9 cellular contexts compared by ENCODE assay signal in genomic region chr6:154258064-154258757, GRCh38.
DNase-seq lines count a peak whose midpoint lies in the region; ATAC-seq and TF ChIP-seq lines count a peak whose summit lies in the region.
"Had no signal": no experiment of that assay in that cellular context is flagged by ENCODE, and none has a peak within 500 bp of the region (broad histone marks: within the 10 kb centered on the region; RNA-seq: fewer than 3 reads in every experiment).

No MANE protein-coding gene starts in this region.

- dilution Hi-C loops in mammary epithelial cell (cut with HindIII; ENCODE audit: low sequenced_read_pairs), result no loop called here

- no peaks in the 10 kb centered on the region; a peak in 1 of 22 replicates for H4K20me1 ChIP-seq in BLaER1 treated with 17β-estradiol and CSF1 and Interleukin-3, amounts not matched to agents 10 nM and 100 nM
- H4K20me1 ChIP-seq in mammary epithelial cell (ENCODE audit: insufficient read depth, low read length), result no peaks in the 10 kb centered on the region

- no peak for TF ChIP-seq CTCF in mammary epithelial cell (conservative IDR thresholded peaks at IDR 0.05 in 1 of 2, IDR thresholded peaks at IDR 0.05 in 1 of 2; ENCODE audit: extremely low read depth in 1 of 2, insufficient read depth in 1 of 2, low read depth in 1 of 2, low read length in 2 of 2)

- H3K4me1 ChIP-seq in BLaER1 treated with 17β-estradiol and CSF1 and Interleukin-3, amounts not matched to agents 10 nM and 100 nM, result peaks cover 69 to 87% (median 76%) of the 10 kb centered on the region in 10 experiments
- no peaks in the 10 kb centered on the region for H3K4me1 ChIP-seq in mammary epithelial cell (ENCODE audit: insufficient read depth, low read length)

- BruUV-seq in mammary epithelial cell (replicated peaks; lab: Mats Ljungman, UMichigan), result no TSS peak

- peak; percentile 59 for ATAC-seq in GM19324 (IDR thresholded peaks at IDR 0.05; ENCODE audit: low FRiP score, unreplicated experiment)
- ATAC-seq in HG03025 (IDR thresholded peaks at IDR 0.05; ENCODE audit: low FRiP score, unreplicated experiment), result peak; percentile 72

- peak overlapping the region; percentile 55 to 95 (median 81) for H3K4me2 ChIP-seq in BLaER1 treated with 17β-estradiol and CSF1 and Interleukin-3, amounts not matched to agents 10 nM and 100 nM
- no peak overlapping the region for H3K4me2 ChIP-seq in mammary epithelial cell (ENCODE audit: insufficient read depth, low read depth, low read length)

- peaks cover 0 to 56% (median 30%) of the 10 kb centered on the region in 11 experiments; a peak in 14 of 22 replicates for H3K36me3 ChIP-seq in BLaER1 treated with 17β-estradiol and CSF1 and Interleukin-3, amounts not matched to agents 10 nM and 100 nM
- H3K36me3 ChIP-seq in mammary epithelial cell (ENCODE audit: insufficient read depth, low read length), result no peaks in the 10 kb centered on the region

- H3K27ac ChIP-seq in BLaER1 treated with 17β-estradiol and CSF1 and Interleukin-3, amounts not matched to agents 10 nM and 100 nM, result peak overlapping the region; percentile 76 to 99 (median 96)
- H3K27ac ChIP-seq in mammary epithelial cell (ENCODE audit: insufficient read depth, low read depth, low read length), result no peak overlapping the region

- H3K27me3 ChIP-seq in BLaER1 treated with 17β-estradiol and CSF1 and Interleukin-3, amounts not matched to agents 10 nM and 100 nM, result no peaks in the 10 kb centered on the region
- no peaks in the 10 kb centered on the region for H3K27me3 ChIP-seq in mammary epithelial cell (ENCODE audit: insufficient read depth, low read length)

- no peaks in the 10 kb centered on the region for H3K79me2 ChIP-seq in mammary epithelial cell (ENCODE audit: insufficient read depth, low read length)

- H3K9me3 ChIP-seq in BLaER1 treated with 17β-estradiol and CSF1 and Interleukin-3, amounts not matched to agents 10 nM and 100 nM (replicated peaks in 1 of 11), result peaks cover 10 to 51% (median 38%) of the 10 kb centered on the region in 11 experiments
- H3K9me3 ChIP-seq in mammary epithelial cell (replicated peaks; ENCODE audit: insufficient read depth, low read length), result no peaks in the 10 kb centered on the region

- peak overlapping the region in 5 of 10 experiments; percentile 4 to 37 (median 20); a peak in 6 of 20 replicates for H3K4me3 ChIP-seq in BLaER1 treated with 17β-estradiol and CSF1 and Interleukin-3, amounts not matched to agents 10 nM and 100 nM
- H3K4me3 ChIP-seq in mammary epithelial cell (replicated peaks in 1 of 3; ENCODE audit: insufficient read depth in 1 of 3, low read depth in 2 of 3, low read length in 3 of 3), result no peak overlapping the region

- no peak overlapping the region for H2AFZ ChIP-seq in mammary epithelial cell (ENCODE audit: low read depth, low read length)

- intact Hi-C loops in mammary epithelial cell (cut with micrococcal nuclease), result no loop called here

- DNase-seq in SIG-M5 (lab: John Stamatoyannopoulos, UW), result peak; percentile 80
- DNase-seq in NCI-H345 (lab: John Stamatoyannopoulos, UW), result no peak
- DNase-seq in NCI-H526 treated with DMSO at 0.1 percent for 48 hours (lab: John Stamatoyannopoulos, UW), result no peak
- no peak for DNase-seq in hippocampal formation (lab: John Stamatoyannopoulos, UW)
- DNase-seq in mammary epithelial cell, result no peak
- DNase-seq: COR-L47 had no signal

- CTCF ChIA-PET in mammary epithelial cell (lab: Charles Lee; ENCODE audit: low non-redundant PET), result interaction anchor here (0.6 kb wide), 1 partner anchor 1396 kb away, joined by 3 read pairs; no protein-coding TSS in a partner anchor

- H3K9ac ChIP-seq in BLaER1 treated with 17β-estradiol and CSF1 and Interleukin-3, amounts not matched to agents 10 nM and 100 nM, result peak overlapping the region; percentile 46 to 85 (median 78); a peak in 21 of 22 replicates
- no peak overlapping the region for H3K9ac ChIP-seq in mammary epithelial cell (ENCODE audit: insufficient read depth, low read length)

- 65% methylated on average over 4 of the region's 4 CpGs for WGBS in mammary epithelial cell (ENCODE audit: low coverage, missing lambda C conversion rate)

- in situ Hi-C loops in mammary epithelial cell (cut with MboI; ENCODE audit: low sequenced_read_pairs in 2 of 2), result no loop called here
